10 cellular contexts compared by ENCODE assay signal in genomic region chr20:35568645-35569044, GRCh38. TPM values are rescaled to one million over a fixed set of nuclear protein-coding genes. Genes with fewer than 3 reads are reported as not detected.
A peak's percentile ranks its signal among the peaks of the same experiment; 100 is the strongest.
DNase-seq lines count a peak whose midpoint lies in the region; ATAC-seq and TF ChIP-seq lines count a peak whose summit lies in the region.
"Had no signal": no experiment of that assay in that cellular context is flagged by ENCODE, and none has a peak within 500 bp of the region (broad histone marks: within the 10 kb centered on the region; RNA-seq: fewer than 3 reads in every experiment).

No MANE protein-coding gene starts in this region.

- H3K27ac ChIP-seq in gastroesophageal sphincter: no peak overlapping the region

- H3K36me3 Mint-ChIP-seq in Calu3 (ENCODE audit: insufficient read depth, unreplicated experiment): peaks cover 18% of the 10 kb centered on the region

- no peaks in the 10 kb centered on the region for H3K27me3 ChIP-seq in gastroesophageal sphincter

- CTCF ChIA-PET in Calu3 (lab: Charles Lee) (interaction anchor here (0.6 to 1.3 kb wide), 6 partner anchors 36 to 1489 kb away, joined by 3 to 14 read pairs (median 6); no protein-coding TSS in a partner anchor), HEK293T (lab: Yijun Ruan, JAX) (interaction anchor here (0.6 kb wide), 1 partner anchor 27 kb away, joined by 3 read pairs; no protein-coding TSS in a partner anchor)

- no peak overlapping the region for H3K4me3 ChIP-seq in gastroesophageal sphincter

- intact Hi-C loops in Calu3 (cut with micrococcal nuclease; ENCODE audit: unreplicated experiment) (loop anchor here (2.0 kb wide), 2 partner anchors 50 to 94 kb away; no protein-coding TSS in a partner anchor), left colon (cut with DNase I, micrococcal nuclease) (no loop called here)

- DNase-seq in Calu3 (peak; percentile 62), HEK293T (ENCODE audit: extremely low spot score) (peak; percentile 45), SW 1271 (lab: John Stamatoyannopoulos, UW) (peak; percentile 45 to 60), left colon (peak in 1 of 2 donors; percentile 36), MV-4-11 (lab: John Stamatoyannopoulos, UW) (no peak), islet precursor cell (no peak)

- H3K36me3 ChIP-seq in gastroesophageal sphincter: no peaks in the 10 kb centered on the region

- no peak for TF ChIP-seq EP300 in gastroesophageal sphincter (IDR thresholded peaks at IDR 0.05)

- BruUV-seq in Calu3 (replicated peaks; lab: Mats Ljungman, UMichigan): no TSS peak

- TF ChIP-seq POLR2A in gastroesophageal sphincter (IDR thresholded peaks at IDR 0.05): no peak

- peaks cover 8% of the 10 kb centered on the region for H3K4me1 Mint-ChIP-seq in Calu3 (ENCODE audit: low read depth, unreplicated experiment)

- 7 to 31% methylated on average over 2 of the region's 2 CpGs for WGBS in gastroesophageal sphincter (ENCODE audit: low coverage in 1 of 2), 2 donors

- no peaks in the 10 kb centered on the region for H3K27me3 Mint-ChIP-seq in Calu3 (ENCODE audit: unreplicated experiment)

- ATAC-seq in left colon: peak; percentile 90
- no peak for ATAC-seq in gastroesophageal sphincter
- no peak for ATAC-seq in GM18502 (IDR thresholded peaks at IDR 0.05; ENCODE audit: poor library complexity, unreplicated experiment)

- no peak overlapping the region for H3K27ac Mint-ChIP-seq in Calu3 (ENCODE audit: unreplicated experiment)

- no peaks in the 10 kb centered on the region for H3K4me1 ChIP-seq in gastroesophageal sphincter

- no peaks in the 10 kb centered on the region for H3K9me3 Mint-ChIP-seq in Calu3 (ENCODE audit: low read depth, unreplicated experiment)

- TF ChIP-seq CTCF in Calu3 (IDR thresholded peaks at IDR 0.05; ENCODE audit: unreplicated experiment): peak; percentile 74
- TF ChIP-seq CTCF in gastroesophageal sphincter (IDR thresholded peaks at IDR 0.05): no peak

- no peak overlapping the region for H3K4me3 Mint-ChIP-seq in Calu3 (ENCODE audit: low read depth, unreplicated experiment)

- H3K9me3 ChIP-seq in gastroesophageal sphincter: peaks cover 0 to 13% (median 0%) of the 10 kb centered on the region in 3 donors

- POLR2A ChIA-PET in HEK293T (lab: Yijun Ruan, JAX): no interaction called here

TF ChIP-seq in HEK293T, 16 proteins besides CTCF, POLR2A, EP300 and RAD21:
- TF ChIP-seq HDGF (IDR thresholded peaks at IDR 0.05; ENCODE audit: borderline replicate concordance): no peak
- no peak for TF ChIP-seq SP1 (IDR thresholded peaks at IDR 0.05)
- no peak for TF ChIP-seq BHLHE40 (IDR thresholded peaks at IDR 0.05; ENCODE audit: borderline replicate concordance)
- no peak for TF ChIP-seq ZNF384 (IDR thresholded peaks at IDR 0.05)
- TF ChIP-seq ARNT (IDR thresholded peaks at IDR 0.05): no peak
- TF ChIP-seq FOXM1 (IDR thresholded peaks at IDR 0.05; ENCODE audit: borderline replicate concordance): no peak
- no peak for TF ChIP-seq L3MBTL2 (conservative IDR thresholded peaks at IDR 0.05)
- TF ChIP-seq FOXK2 (IDR thresholded peaks at IDR 0.05): no peak
- no peak for TF ChIP-seq NFRKB (IDR thresholded peaks at IDR 0.05)
- TF ChIP-seq, protein P1, sequence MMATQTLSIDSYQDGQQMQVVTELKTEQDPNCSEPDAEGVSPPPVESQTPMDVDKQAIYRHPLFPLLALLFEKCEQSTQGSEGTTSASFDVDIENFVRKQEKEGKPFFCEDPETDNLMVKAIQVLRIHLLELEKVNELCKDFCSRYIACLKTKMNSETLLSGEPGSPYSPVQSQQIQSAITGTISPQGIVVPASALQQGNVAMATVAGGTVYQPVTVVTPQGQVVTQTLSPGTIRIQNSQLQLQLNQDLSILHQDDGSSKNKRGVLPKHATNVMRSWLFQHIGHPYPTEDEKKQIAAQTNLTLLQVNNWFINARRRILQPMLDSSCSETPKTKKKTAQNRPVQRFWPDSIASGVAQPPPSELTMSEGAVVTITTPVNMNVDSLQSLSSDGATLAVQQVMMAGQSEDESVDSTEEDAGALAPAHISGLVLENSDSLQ (IDR thresholded peaks at IDR 0.05): no peak
- no peak for TF ChIP-seq LEF1 (IDR thresholded peaks at IDR 0.05; ENCODE audit: borderline replicate concordance)
- TF ChIP-seq SUZ12 (IDR thresholded peaks at IDR 0.05): no peak
- no peak for TF ChIP-seq CTBP1 (IDR thresholded peaks at IDR 0.05; ENCODE audit: borderline replicate concordance)
- no peak for TF ChIP-seq TARDBP (IDR thresholded peaks at IDR 0.05)
TF ChIP-seq in HEK293T: peak in this region for 0.

RNA-seq across cellular contexts. Expression of gene ERGIC3, which starts 26.8 kb away (rescaled TPM):
- total RNA-seq in Calu3 (2022) (392 and 411 TPM in 2 replicates), left colon (100 to 1,000 TPM; 262 to 278 TPM), gastroesophageal sphincter (100 to 1,000 TPM; 129 to 200 (median 163) TPM)

RNA-seq across cellular contexts. Expression of gene C20orf173, which starts 39.2 kb away (rescaled TPM):
- total RNA-seq in Calu3 (2022) (not detected in 2 replicates), left colon (not detected), gastroesophageal sphincter (not detected)
- total RNA-seq: pulmonary artery endothelial cell, subcutaneous adipose tissue had no signal

RNA-seq across cellular contexts. Expression of gene SPAG4, which starts 47.0 kb away (rescaled TPM):
- total RNA-seq in Calu3 (2022): 7.7 and 15.9 TPM in 2 replicates
- 1 to 10 TPM; 3.2 to 5.8 TPM for total RNA-seq in left colon
- 1 to 10 TPM in 3 of 4 donors, under 1 TPM in 1; 0.85 to 3.5 (median 2.9) TPM for total RNA-seq in gastroesophageal sphincter

Comparison
In these comparisons a context has a peak if more than half of its experiments do, and no peak if none do; other contexts are left out.
1. DNase-seq: peak in Calu3 (single experiment), HEK293T (single experiment) and SW 1271 (2 of 2); none in MV-4-11 (single experiment) and islet precursor cell (single experiment).